1 cellular context compared by ENCODE assay signal in the genomic region with DNA sequence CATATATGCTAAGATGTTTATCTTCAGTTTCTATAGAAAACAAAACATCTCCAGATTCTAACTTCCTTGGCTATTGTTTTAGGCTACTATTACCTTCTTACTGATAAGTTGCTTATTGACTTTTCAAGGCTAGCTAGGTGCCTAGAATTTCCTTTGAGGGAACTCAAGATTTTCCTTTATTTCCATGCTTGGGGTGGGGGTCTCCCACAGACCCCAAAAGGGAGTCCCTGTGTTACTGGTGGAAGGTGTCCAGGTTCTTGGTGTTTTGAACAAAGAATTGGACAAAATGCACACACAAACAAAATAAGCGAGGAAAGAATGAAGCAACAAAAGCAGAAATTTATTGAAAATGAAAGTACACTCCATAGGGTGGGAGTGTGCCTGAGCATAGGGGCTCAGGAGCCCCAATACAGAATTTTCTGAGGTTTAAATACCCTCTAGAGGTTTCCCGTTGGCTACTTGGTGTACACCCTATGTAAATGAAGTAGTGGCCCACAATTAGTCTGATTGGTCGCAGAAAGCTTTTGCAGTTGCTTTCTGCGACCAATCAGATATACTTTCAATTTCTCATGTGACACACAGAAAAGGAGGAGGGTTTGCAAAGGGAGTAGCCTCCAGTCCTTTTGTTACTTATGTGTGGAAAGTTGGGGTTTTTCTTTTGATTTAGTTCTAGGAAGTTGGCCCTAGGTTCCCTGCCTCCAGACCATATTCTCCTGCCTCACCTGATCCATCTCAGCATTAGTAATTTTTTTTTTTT.
TF ChIP-seq lines count a peak whose summit lies in the region.

No MANE protein-coding gene starts in this region.

TF ChIP-seq in K562, 482 proteins besides CTCF, POLR2A, EP300 and RAD21 (continued from another document and continues in another):
- TF ChIP-seq ZNF592 (IDR thresholded peaks at IDR 0.05) (no peak), POLR2AphosphoS2 (IDR thresholded peaks at IDR 0.05; ENCODE audit: low read length) (no peak), NFIC (IDR thresholded peaks at IDR 0.05) (no peak), HNRNPH1 (optimal IDR thresholded peaks at IDR 0.05; ENCODE audit: low read depth, low read length) (no peak), ZKSCAN8 (CRISPR knock-in tag; IDR thresholded peaks at IDR 0.05) (no peak), SNRNP70 (optimal IDR thresholded peaks at IDR 0.05; ENCODE audit: low read depth, low read length) (no peak), ZNF146 (CRISPR knock-in tag; IDR thresholded peaks at IDR 0.05; ENCODE audit: unreplicated experiment) (no peak), SMARCB1 (IDR thresholded peaks at IDR 0.05; ENCODE audit: insufficient read length, low read depth) (no peak), SUPT5H (IDR thresholded peaks at IDR 0.05) (peak; percentile 60; the same call in 1 of the 2 replicates), ZNF609 (CRISPR knock-in tag; IDR thresholded peaks at IDR 0.05; ENCODE audit: borderline replicate concordance) (no peak), BRD9 (IDR thresholded peaks at IDR 0.05; ENCODE audit: low read depth, partially characterized antibody) (peak; percentile 75), NFIX (CRISPR knock-in tag; IDR thresholded peaks at IDR 0.05; ENCODE audit: low read depth) (no peak), ARID1B (IDR thresholded peaks at IDR 0.05) (0 out of 2 replicates have a peak, but pooled peaks have one; percentile 17), THRB (CRISPR knock-in tag; conservative IDR thresholded peaks at IDR 0.05) (no peak), ZC3H4 (CRISPR knock-in tag; IDR thresholded peaks at IDR 0.05; ENCODE audit: borderline replicate concordance) (no peak), SMARCA4 (IDR thresholded peaks at IDR 0.05) (peak; percentile 57; the same call in 1 of the 2 replicates), POLR2G (IDR thresholded peaks at IDR 0.05; ENCODE audit: low read depth, low read length) (no peak), ETS1 (conservative IDR thresholded peaks at IDR 0.05; ENCODE audit: control insufficient read depth, low read depth, low read length) (no peak)
- TF ChIP-seq, protein P1, sequence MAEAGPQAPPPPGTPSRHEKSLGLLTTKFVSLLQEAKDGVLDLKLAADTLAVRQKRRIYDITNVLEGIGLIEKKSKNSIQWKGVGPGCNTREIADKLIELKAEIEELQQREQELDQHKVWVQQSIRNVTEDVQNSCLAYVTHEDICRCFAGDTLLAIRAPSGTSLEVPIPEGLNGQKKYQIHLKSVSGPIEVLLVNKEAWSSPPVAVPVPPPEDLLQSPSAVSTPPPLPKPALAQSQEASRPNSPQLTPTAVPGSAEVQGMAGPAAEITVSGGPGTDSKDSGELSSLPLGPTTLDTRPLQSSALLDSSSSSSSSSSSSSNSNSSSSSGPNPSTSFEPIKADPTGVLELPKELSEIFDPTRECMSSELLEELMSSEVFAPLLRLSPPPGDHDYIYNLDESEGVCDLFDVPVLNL (CRISPR knock-in tag; IDR thresholded peaks at IDR 0.05; ENCODE audit: low read depth), result no peak
- TF ChIP-seq, protein P2, sequence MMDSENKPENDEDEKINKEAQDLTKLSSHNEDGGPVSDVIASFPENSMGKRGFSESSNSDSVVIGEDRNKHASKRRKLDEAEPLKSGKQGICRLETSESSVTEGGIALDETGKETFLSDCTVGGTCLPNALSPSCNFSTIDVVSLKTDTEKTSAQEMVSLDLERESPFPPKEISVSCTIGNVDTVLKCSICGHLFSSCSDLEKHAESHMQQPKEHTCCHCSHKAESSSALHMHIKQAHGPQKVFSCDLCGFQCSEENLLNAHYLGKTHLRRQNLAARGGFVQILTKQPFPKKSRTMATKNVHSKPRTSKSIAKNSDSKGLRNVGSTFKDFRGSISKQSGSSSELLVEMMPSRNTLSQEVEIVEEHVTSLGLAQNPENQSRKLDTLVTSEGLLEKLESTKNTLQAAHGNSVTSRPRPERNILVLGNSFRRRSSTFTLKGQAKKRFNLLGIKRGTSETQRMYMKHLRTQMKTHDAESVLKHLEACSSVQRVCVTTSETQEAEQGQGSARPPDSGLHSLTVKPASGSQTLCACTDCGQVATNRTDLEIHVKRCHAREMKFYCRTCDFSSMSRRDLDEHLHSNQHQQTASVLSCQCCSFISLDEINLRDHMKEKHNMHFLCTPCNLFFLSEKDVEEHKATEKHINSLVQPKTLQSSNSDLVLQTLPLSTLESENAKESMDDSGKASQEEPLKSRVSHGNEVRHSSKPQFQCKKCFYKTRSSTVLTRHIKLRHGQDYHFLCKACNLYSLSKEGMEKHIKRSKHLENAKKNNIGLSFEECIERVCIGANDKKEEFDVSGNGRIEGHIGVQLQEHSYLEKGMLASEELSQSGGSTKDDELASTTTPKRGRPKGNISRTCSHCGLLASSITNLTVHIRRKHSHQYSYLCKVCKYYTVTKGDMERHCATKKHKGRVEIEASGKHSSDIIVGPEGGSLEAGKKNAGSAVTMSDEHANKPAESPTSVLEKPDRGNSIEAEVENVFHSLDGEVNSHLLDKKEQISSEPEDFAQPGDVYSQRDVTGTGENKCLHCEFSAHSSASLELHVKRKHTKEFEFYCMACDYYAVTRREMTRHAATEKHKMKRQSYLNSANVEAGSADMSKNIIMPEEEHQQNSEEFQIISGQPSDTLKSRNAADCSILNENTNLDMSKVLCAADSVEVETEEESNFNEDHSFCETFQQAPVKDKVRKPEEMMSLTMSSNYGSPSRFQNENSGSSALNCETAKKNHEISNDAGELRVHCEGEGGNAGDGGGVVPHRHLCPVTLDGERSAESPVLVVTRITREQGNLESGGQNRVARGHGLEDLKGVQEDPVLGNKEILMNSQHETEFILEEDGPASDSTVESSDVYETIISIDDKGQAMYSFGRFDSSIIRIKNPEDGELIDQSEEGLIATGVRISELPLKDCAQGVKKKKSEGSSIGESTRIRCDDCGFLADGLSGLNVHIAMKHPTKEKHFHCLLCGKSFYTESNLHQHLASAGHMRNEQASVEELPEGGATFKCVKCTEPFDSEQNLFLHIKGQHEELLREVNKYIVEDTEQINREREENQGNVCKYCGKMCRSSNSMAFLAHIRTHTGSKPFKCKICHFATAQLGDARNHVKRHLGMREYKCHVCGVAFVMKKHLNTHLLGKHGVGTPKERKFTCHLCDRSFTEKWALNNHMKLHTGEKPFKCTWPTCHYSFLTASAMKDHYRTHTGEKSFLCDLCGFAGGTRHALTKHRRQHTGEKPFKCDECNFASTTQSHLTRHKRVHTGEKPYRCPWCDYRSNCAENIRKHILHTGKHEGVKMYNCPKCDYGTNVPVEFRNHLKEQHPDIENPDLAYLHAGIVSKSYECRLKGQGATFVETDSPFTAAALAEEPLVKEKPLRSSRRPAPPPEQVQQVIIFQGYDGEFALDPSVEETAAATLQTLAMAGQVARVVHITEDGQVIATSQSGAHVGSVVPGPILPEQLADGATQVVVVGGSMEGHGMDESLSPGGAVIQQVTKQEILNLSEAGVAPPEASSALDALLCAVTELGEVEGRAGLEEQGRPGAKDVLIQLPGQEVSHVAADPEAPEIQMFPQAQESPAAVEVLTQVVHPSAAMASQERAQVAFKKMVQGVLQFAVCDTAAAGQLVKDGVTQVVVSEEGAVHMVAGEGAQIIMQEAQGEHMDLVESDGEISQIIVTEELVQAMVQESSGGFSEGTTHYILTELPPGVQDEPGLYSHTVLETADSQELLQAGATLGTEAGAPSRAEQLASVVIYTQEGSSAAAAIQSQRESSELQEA (IDR thresholded peaks at IDR 0.05; ENCODE audit: low read depth), result no peak
- TF ChIP-seq, protein P3, sequence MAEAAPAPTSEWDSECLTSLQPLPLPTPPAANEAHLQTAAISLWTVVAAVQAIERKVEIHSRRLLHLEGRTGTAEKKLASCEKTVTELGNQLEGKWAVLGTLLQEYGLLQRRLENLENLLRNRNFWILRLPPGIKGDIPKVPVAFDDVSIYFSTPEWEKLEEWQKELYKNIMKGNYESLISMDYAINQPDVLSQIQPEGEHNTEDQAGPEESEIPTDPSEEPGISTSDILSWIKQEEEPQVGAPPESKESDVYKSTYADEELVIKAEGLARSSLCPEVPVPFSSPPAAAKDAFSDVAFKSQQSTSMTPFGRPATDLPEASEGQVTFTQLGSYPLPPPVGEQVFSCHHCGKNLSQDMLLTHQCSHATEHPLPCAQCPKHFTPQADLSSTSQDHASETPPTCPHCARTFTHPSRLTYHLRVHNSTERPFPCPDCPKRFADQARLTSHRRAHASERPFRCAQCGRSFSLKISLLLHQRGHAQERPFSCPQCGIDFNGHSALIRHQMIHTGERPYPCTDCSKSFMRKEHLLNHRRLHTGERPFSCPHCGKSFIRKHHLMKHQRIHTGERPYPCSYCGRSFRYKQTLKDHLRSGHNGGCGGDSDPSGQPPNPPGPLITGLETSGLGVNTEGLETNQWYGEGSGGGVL (CRISPR knock-in tag; IDR thresholded peaks at IDR 0.05), result no peak
- TF ChIP-seq, protein P4, sequence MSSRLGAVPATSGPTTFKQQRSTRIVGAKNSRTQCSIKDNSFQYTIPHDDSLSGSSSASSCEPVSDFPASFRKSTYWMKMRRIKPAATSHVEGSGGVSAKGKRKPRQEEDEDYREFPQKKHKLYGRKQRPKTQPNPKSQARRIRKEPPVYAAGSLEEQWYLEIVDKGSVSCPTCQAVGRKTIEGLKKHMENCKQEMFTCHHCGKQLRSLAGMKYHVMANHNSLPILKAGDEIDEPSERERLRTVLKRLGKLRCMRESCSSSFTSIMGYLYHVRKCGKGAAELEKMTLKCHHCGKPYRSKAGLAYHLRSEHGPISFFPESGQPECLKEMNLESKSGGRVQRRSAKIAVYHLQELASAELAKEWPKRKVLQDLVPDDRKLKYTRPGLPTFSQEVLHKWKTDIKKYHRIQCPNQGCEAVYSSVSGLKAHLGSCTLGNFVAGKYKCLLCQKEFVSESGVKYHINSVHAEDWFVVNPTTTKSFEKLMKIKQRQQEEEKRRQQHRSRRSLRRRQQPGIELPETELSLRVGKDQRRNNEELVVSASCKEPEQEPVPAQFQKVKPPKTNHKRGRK (tag; IDR thresholded peaks at IDR 0.05), result no peak
